ENCODE assay signal across 31 cellular contexts in genomic region chr11:115740365-115740764, GRCh38.
"Had no signal": no experiment of that assay in that cellular context is flagged by ENCODE, and none has a peak within 500 bp of the region (broad histone marks: within the 10 kb centered on the region; RNA-seq: fewer than 3 reads in every experiment).

No MANE protein-coding gene starts in this region.

- H3K4me1 Mint-ChIP-seq: natural killer cell; stimulated activated memory B cell treated with anti-CD40 and anti-IgM and Interleukin-4, amounts not matched to agents 10 μg/mL and 1 μg/mL and 100 μg/mL, for 72 hours; stimulated activated naive CD8-positive, alpha-beta T cell treated with anti-CD3 and anti-CD28 coated beads, Interleukin-15, amount 100 ng/mL, for 72 hours had no signal

- FAIRE-seq: small intestine had no signal

- ATAC-seq: natural killer cell; psoas muscle; right cardiac atrium; stimulated activated memory B cell treated with anti-CD40 and anti-IgM and Interleukin-4, amounts not matched to agents 10 μg/mL and 1 μg/mL and 100 μg/mL, for 72 hours; stimulated activated naive CD8-positive, alpha-beta T cell treated with anti-CD3 and anti-CD28 coated beads, Interleukin-15, amount 100 ng/mL, for 72 hours; stimulated activated naive CD8-positive, alpha-beta T cell treated with anti-CD3 and anti-CD28 coated beads, Interleukin-15, Interleukin-2, amounts not matched to agents 100 U/mL and 50 U/mL, for 24 hours; upper lobe of right lung had no signal

- H3K79me2 ChIP-seq: parathyroid adenoma had no signal

- DNase-seq: natural killer cell; occipital lobe; ovary; posterior cingulate gyrus; psoas muscle; right cardiac atrium; right lobe of liver; sigmoid colon; small intestine; spleen; stimulated activated CD4-positive, alpha-beta T cell treated with anti-CD3 and anti-CD28 coated beads, Interleukin-12 subunit alpha, Interleukin-12 subunit beta, amount 100 ng/mL, for 4 hours; stimulated activated CD4-positive, alpha-beta T cell treated with anti-CD3 and anti-CD28 coated beads, Interleukin-1b, Interleukin-23, amount 100 ng/mL, for 48 hours; stimulated activated CD4-positive, alpha-beta T cell treated with anti-CD3 and anti-CD28 coated beads, Interleukin-4, amount 100 ng/mL, for 1 hour; stimulated activated CD4-positive, alpha-beta T cell treated with anti-CD3 and anti-CD28 coated beads, Interleukin-4, amount 100 ng/mL, for 4 hours; stimulated activated CD8-positive, alpha-beta memory T cell treated with anti-CD3 and anti-CD28 coated beads, Interleukin-4, amount 100 ng/mL, for 48 hours; stimulated activated naive CD4-positive, alpha-beta T cell; stimulated activated naive CD8-positive, alpha-beta T cell treated with anti-CD3 and anti-CD28 coated beads, Interleukin-15, amount 100 ng/mL, for 72 hours; stimulated activated naive CD8-positive, alpha-beta T cell treated with anti-CD3 and anti-CD28 coated beads, Interleukin-15, Interleukin-2, amounts not matched to agents 100 U/mL and 50 U/mL, for 24 hours; substantia nigra; tibial artery; transverse colon; upper lobe of right lung; uterus had no signal

- H3K9me3 ChIP-seq: ovary, psoas muscle, right lobe of liver, sigmoid colon, spleen, suprapubic skin, testis, tibial artery, transverse colon, upper lobe of right lung, uterus had no signal

- H3K4me3 ChIP-seq: neural progenitor cell, ovary, psoas muscle, right lobe of liver, sigmoid colon, spleen, suprapubic skin, testis, tibial artery, transverse colon, upper lobe of right lung, uterus had no signal

- H3K27ac Mint-ChIP-seq: natural killer cell; nephron; progenitor cell of endocrine pancreas; stimulated activated memory B cell treated with anti-CD40 and anti-IgM and Interleukin-4, amounts not matched to agents 10 μg/mL and 1 μg/mL and 100 μg/mL, for 72 hours; stimulated activated naive CD8-positive, alpha-beta T cell treated with anti-CD3 and anti-CD28 coated beads, Interleukin-15, amount 100 ng/mL, for 72 hours had no signal

- H3K27ac ChIP-seq: neural progenitor cell, ovary, parathyroid adenoma, psoas muscle, right lobe of liver, sigmoid colon, spleen, suprapubic skin, testis, tibial artery, transverse colon, upper lobe of right lung, uterus had no signal

- H3K9ac ChIP-seq: neural progenitor cell, parathyroid adenoma had no signal

- H3K4me2 ChIP-seq: neural progenitor cell had no signal

- H3K27me3 ChIP-seq: neural progenitor cell, ovary, right lobe of liver, sigmoid colon, suprapubic skin, testis, transverse colon, uterus had no signal

- H3K4me3 Mint-ChIP-seq: natural killer cell; nephron; stimulated activated memory B cell treated with anti-CD40 and anti-IgM and Interleukin-4, amounts not matched to agents 10 μg/mL and 1 μg/mL and 100 μg/mL, for 72 hours; stimulated activated naive CD8-positive, alpha-beta T cell treated with anti-CD3 and anti-CD28 coated beads, Interleukin-15, amount 100 ng/mL, for 72 hours; type B pancreatic cell had no signal

- H3K36me3 Mint-ChIP-seq: natural killer cell; neural progenitor cell; stimulated activated memory B cell treated with anti-CD40 and anti-IgM and Interleukin-4, amounts not matched to agents 10 μg/mL and 1 μg/mL and 100 μg/mL, for 72 hours; type B pancreatic cell had no signal

- H2AFZ ChIP-seq: neural progenitor cell, parathyroid adenoma had no signal

- H3K9me3 Mint-ChIP-seq: nephron; stimulated activated memory B cell treated with anti-CD40 and anti-IgM and Interleukin-4, amounts not matched to agents 10 μg/mL and 1 μg/mL and 100 μg/mL, for 72 hours had no signal

- H3K4me1 ChIP-seq: parathyroid adenoma, psoas muscle, right lobe of liver, sigmoid colon, spleen, tibial artery, transverse colon, upper lobe of right lung, uterus had no signal

- H3K36me3 ChIP-seq: neural progenitor cell, ovary, right lobe of liver, sigmoid colon, spleen, suprapubic skin, tibial artery, transverse colon, upper lobe of right lung, uterus had no signal
